Comparison of ENCODE assay signal across 8 cellular contexts in the genomic region with DNA sequence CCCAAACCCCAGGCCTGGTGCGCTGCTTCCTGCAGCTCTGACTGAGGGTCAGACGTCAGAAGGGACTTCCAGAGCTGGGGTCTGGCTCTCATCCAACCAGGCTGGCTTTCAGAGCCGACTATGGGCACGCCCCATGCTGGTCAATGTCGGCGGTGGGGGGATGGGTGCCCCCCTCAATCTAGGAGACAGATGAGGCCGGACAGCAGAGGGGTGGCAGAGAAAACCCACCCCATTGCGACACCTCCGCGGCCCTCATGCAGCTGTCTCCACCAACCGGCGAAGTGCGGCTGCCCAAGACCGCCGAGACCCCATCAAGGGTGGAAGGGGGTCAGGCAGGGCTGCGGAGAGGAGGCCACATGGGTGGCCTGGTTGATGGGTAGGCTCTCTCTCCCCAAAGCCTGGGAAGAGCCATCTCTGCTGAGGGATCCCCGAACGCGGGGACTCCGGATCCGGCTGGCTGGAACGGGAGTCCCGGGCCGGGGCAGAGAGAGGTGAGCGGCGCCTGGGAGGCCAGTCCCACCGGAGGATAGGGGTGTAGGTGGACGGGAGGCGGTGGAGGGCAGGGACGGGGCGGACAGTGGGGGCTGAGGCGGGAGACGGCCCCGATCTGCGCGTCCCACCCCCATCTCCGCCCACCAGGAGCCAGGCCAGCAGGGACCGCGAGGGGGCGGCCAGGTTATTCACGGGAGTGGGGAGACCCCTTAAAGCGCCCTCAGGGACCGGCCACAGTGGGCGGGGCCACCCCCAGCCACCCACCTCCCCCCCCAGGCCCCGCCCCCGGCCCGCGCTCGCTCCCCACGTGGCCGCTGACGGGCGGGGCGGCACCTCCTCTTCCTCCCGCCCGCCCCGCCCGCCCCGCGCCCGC. TPM values are rescaled to one million over a fixed set of nuclear protein-coding genes. Genes with fewer than 3 reads are reported as not detected.
DNase-seq lines count a peak whose midpoint lies in the region; ATAC-seq and TF ChIP-seq lines count a peak whose summit lies in the region.

A gene (plus strand): TSS at position 864 of the 865 bp plus-strand sequence. CDS start 11,748 bp downstream, outside the sequence.

- DNase-seq in CD4-positive, CD25-positive, alpha-beta regulatory T cell, result peak; percentile 46 to 70 (median 54)
- DNase-seq in NCI-H510A treated with DMSO at 0.1 percent for 48 hours (lab: John Stamatoyannopoulos, UW) (peak; percentile 41), esophagus muscularis mucosa (ENCODE audit: extremely low spot score) (no peak)
- DNase-seq in activated T-cell treated with anti-CD3 and anti-CD28 coated beads, Interleukin-2, amount 50 U/mL, for 1 hour, result peak; percentile 61

- TF ChIP-seq EP300 in esophagus muscularis mucosa (IDR thresholded peaks at IDR 0.05), result no peak

- no peaks in the 10 kb centered on the region for H3K36me3 ChIP-seq in CD4-positive, CD25-positive, alpha-beta regulatory T cell (ENCODE audit: control insufficient read depth, insufficient read depth, low read length)
- H3K36me3 ChIP-seq in esophagus muscularis mucosa (peaks cover 0 to 8% (median 6%) of the 10 kb centered on the region in 4 donors), mucosa of rectum (ENCODE audit: control insufficient read depth in 2 of 2, insufficient read depth in 2 of 2, low read length in 2 of 2) (peaks cover 0 to 2% of the 10 kb centered on the region in 2 donors)

- H3K9me3 Mint-ChIP-seq in CD4-positive, CD25-positive, alpha-beta regulatory T cell, result no peaks in the 10 kb centered on the region

- H3K4me1 Mint-ChIP-seq in CD4-positive, CD25-positive, alpha-beta regulatory T cell, result peaks cover 0 to 72% (median 19%) of the 10 kb centered on the region in 4 donors

- no peaks in the 10 kb centered on the region for H3K27me3 ChIP-seq in CD4-positive, CD25-positive, alpha-beta regulatory T cell (ENCODE audit: control insufficient read depth, insufficient read depth, low read length)
- H3K27me3 ChIP-seq in esophagus muscularis mucosa (no peaks in the 10 kb centered on the region), mucosa of rectum (ENCODE audit: control insufficient read depth in 2 of 2, insufficient read depth in 2 of 2, low read length in 2 of 2) (no peaks in the 10 kb centered on the region)

- ATAC-seq in CD4-positive, CD25-positive, alpha-beta regulatory T cell (ENCODE audit: low read depth in 2 of 2), result peak; percentile 50
- peak; percentile 43 for ATAC-seq in GM21619 (IDR thresholded peaks at IDR 0.05; ENCODE audit: unreplicated experiment)
- ATAC-seq in HG02642 (IDR thresholded peaks at IDR 0.05; ENCODE audit: poor library complexity, unreplicated experiment), result no peak

- H3K4me3 Mint-ChIP-seq in CD4-positive, CD25-positive, alpha-beta regulatory T cell, result peak within 1 kb of the TSS; percentile 83 to 90 (median 87)

- H3K9ac ChIP-seq in mucosa of rectum (ENCODE audit: low read depth in 1 of 2, low read length in 2 of 2), result peak within 1 kb of the TSS; percentile 88 to 96

- TF ChIP-seq POLR2A in esophagus muscularis mucosa (IDR thresholded peaks at IDR 0.05; ENCODE audit: low read depth), result no peak

- H3K27ac ChIP-seq in CD4-positive, CD25-positive, alpha-beta regulatory T cell (ENCODE audit: insufficient read depth, low read length, poor library complexity, severe bottlenecking), result peak within 1 kb of the TSS; percentile 61
- peak within 1 kb of the TSS; percentile 72 to 88 (median 84) for H3K27ac ChIP-seq in esophagus muscularis mucosa (replicated peaks in 1 of 4)
- H3K27ac ChIP-seq in mucosa of rectum (ENCODE audit: low read depth in 2 of 2, low read length in 2 of 2), result peak within 1 kb of the TSS; percentile 93 to 98

- TF ChIP-seq CTCF in esophagus muscularis mucosa (IDR thresholded peaks at IDR 0.05), result no peak
- no peak for TF ChIP-seq CTCF in subcutaneous adipose tissue (IDR thresholded peaks at IDR 0.05; ENCODE audit: low read depth)

- no peaks in the 10 kb centered on the region for H3K36me3 Mint-ChIP-seq in CD4-positive, CD25-positive, alpha-beta regulatory T cell

- peak within 1 kb of the TSS in 2 of 3 donors; percentile 15 to 71 for H3K27ac Mint-ChIP-seq in CD4-positive, CD25-positive, alpha-beta regulatory T cell

- 2% methylated on average over 8 of the region's 61 CpGs for WGBS in esophagus muscularis mucosa

- H3K4me1 ChIP-seq in CD4-positive, CD25-positive, alpha-beta regulatory T cell (ENCODE audit: control insufficient read depth, insufficient read depth, low read length, poor library complexity, severe bottlenecking), result peaks cover 80% of the 10 kb centered on the region
- H3K4me1 ChIP-seq in esophagus muscularis mucosa (peaks cover 55 to 64% (median 62%) of the 10 kb centered on the region in 4 donors), mucosa of rectum (ENCODE audit: control insufficient read depth in 2 of 2, insufficient read depth in 2 of 2, low read length in 2 of 2) (peaks cover 50 to 55% of the 10 kb centered on the region in 2 donors)

- no peaks in the 10 kb centered on the region for H3K9me3 ChIP-seq in CD4-positive, CD25-positive, alpha-beta regulatory T cell (ENCODE audit: control insufficient read depth in 2 of 2, low read length in 2 of 2)
- H3K9me3 ChIP-seq in esophagus muscularis mucosa (no peaks in the 10 kb centered on the region), mucosa of rectum (ENCODE audit: control insufficient read depth in 2 of 2, low read length in 2 of 2) (no peaks in the 10 kb centered on the region)

- intact Hi-C loops in esophagus muscularis mucosa (cut with DNase I), result no loop called here

- H3K4me3 ChIP-seq in CD4-positive, CD25-positive, alpha-beta regulatory T cell (ENCODE audit: low read depth, low read length), result peak within 1 kb of the TSS; percentile 42
- H3K4me3 ChIP-seq in esophagus muscularis mucosa, result peak within 1 kb of the TSS; percentile 77 to 98 (median 88)
- peak within 1 kb of the TSS; percentile 81 to 88 for H3K4me3 ChIP-seq in mucosa of rectum (ENCODE audit: low read length in 2 of 2)

- H3K27me3 Mint-ChIP-seq in CD4-positive, CD25-positive, alpha-beta regulatory T cell, result no peaks in the 10 kb centered on the region

RNA-seq across cellular contexts. Expression of the gene that starts here (rescaled TPM):
- 74.3 TPM for total RNA-seq in CD4-positive, CD25-positive, alpha-beta regulatory T cell
- 1 to 10 TPM; 4.2 to 8.9 (median 6.6) TPM for polyA plus RNA-seq in CD4-positive, CD25-positive, alpha-beta regulatory T cell
- total RNA-seq in esophagus muscularis mucosa, result 100 to 1,000 TPM in 1 of 4 donors, 10 to 100 TPM in 3; 51.5 to 129 (median 66.7) TPM
- 100 to 1,000 TPM in 1 of 4 donors, 10 to 100 TPM in 3; 39.9 to 199 (median 72.4) TPM for total RNA-seq in subcutaneous adipose tissue
